In genomic region chr4:22237155-22237751, GRCh38 we compare ENCODE assay signal across 1 cellular context.
TF ChIP-seq lines count a peak whose summit lies in the region.

No MANE protein-coding gene starts in this region.

TF ChIP-seq in HepG2, 621 proteins besides CTCF, POLR2A, EP300 and RAD21 (continued from another document):
- no peak for TF ChIP-seq ZBTB40 (IDR thresholded peaks at IDR 0.05)
- no peak for TF ChIP-seq ZBTB40 (CRISPR knock-in tag; IDR thresholded peaks at IDR 0.05)
- no peak for TF ChIP-seq ZHX2 (IDR thresholded peaks at IDR 0.05; ENCODE audit: low read depth)
- TF ChIP-seq ZHX2 (CRISPR knock-in tag; IDR thresholded peaks at IDR 0.05; ENCODE audit: borderline replicate concordance), result no peak
